Comparison of ENCODE assay signal across 34 cellular contexts in genomic region chr7:115631782-115632181, GRCh38.
DNase-seq lines count a peak whose midpoint lies in the region; ATAC-seq and TF ChIP-seq lines count a peak whose summit lies in the region.
"Had no signal": no experiment of that assay in that cellular context is flagged by ENCODE, and none has a peak within 500 bp of the region (broad histone marks: within the 10 kb centered on the region; RNA-seq: fewer than 3 reads in every experiment).

No MANE protein-coding gene starts in this region.

- DNase-seq in ACHN (peak; percentile 12), WTC11 (ENCODE audit: low spot score) (no peak), fibroblast of the aortic adventitia (ENCODE audit: low read depth) (peak; percentile 54), NCI-H526 treated with DMSO at 0.1 percent for 48 hours (lab: John Stamatoyannopoulos, UW) (no peak)
- DNase-seq: activated CD4-positive, alpha-beta T cell treated with anti-CD3 and anti-CD28 coated beads, Interleukin-2, amount 10 ng/mL, durations not matched to agents 24 days and 14 days; activated naive CD8-positive, alpha-beta T cell treated with anti-CD3 and anti-CD28 coated beads, Interleukin-2, amount 50 U/mL, for 24 hours; activated T-cell treated with anti-CD3 and anti-CD28 coated beads, Interleukin-2, amount 50 U/mL, for 24 hours; body of pancreas; COR-L47; DMS79 treated with DMSO at 0.1 percent for 48 hours; erythroblast; hippocampal formation; left cardiac atrium; mammary epithelial cell; MG63; NCI-H1417 treated with DMSO at 0.1 percent for 48 hours; NCI-H2081; NCI-H2227 treated with DMSO at 0.1 percent for 48 hours; NCI-H774; posterior cingulate gyrus; RPMI8226; stimulated activated CD4-positive, alpha-beta T cell treated with anti-CD3 and anti-CD28 coated beads, Interleukin-4, amount 100 ng/mL, for 24 hours; upper lobe of right lung had no signal

- no peak overlapping the region for H3K27ac Mint-ChIP-seq in WTC11
- H3K27ac Mint-ChIP-seq: activated CD4-positive, alpha-beta T cell treated with anti-CD3 and anti-CD28 coated beads, Interleukin-2, amount 10 ng/mL, durations not matched to agents 24 days and 14 days; activated naive CD8-positive, alpha-beta T cell treated with anti-CD3 and anti-CD28 coated beads, Interleukin-2, amount 50 U/mL, for 24 hours; activated T-cell treated with anti-CD3 and anti-CD28 coated beads, Interleukin-2, amount 50 U/mL, for 24 hours; stimulated activated effector memory CD8-positive, alpha-beta T cell treated with anti-CD3 and anti-CD28 coated beads, Interleukin-12 subunit alpha, Interleukin-12 subunit beta, amount 100 ng/mL, for 72 hours; T-helper 1 cell treated with Interleukin-12 subunit alpha and Interleukin-12 subunit beta and Interleukin-4 antibody, amounts not matched to agents 30 μg/mL and 1 μg/mL, for 36 hours had no signal

- no peaks in the 10 kb centered on the region for H3K27me3 Mint-ChIP-seq in WTC11 (ENCODE audit: low read depth)
- H3K27me3 Mint-ChIP-seq: activated CD4-positive, alpha-beta T cell treated with anti-CD3 and anti-CD28 coated beads, Interleukin-2, amount 10 ng/mL, durations not matched to agents 24 days and 14 days; activated naive CD8-positive, alpha-beta T cell treated with anti-CD3 and anti-CD28 coated beads, Interleukin-2, amount 50 U/mL, for 24 hours; activated T-cell treated with anti-CD3 and anti-CD28 coated beads, Interleukin-2, amount 50 U/mL, for 24 hours had no signal

- H3K27ac ChIP-seq in HEK293 (ENCODE audit: extremely low read depth, low read depth, low read length), result no peak overlapping the region
- H3K27ac ChIP-seq: BLaER1 treated with 17β-estradiol and CSF1 and Interleukin-3, amounts not matched to agents 10 nM and 100 nM; body of pancreas; gastroesophageal sphincter; SJSA1; upper lobe of right lung had no signal

- no peaks in the 10 kb centered on the region for H3K9me3 ChIP-seq in HEK293 (ENCODE audit: control insufficient read depth, insufficient read depth, low read depth, low read length)
- H3K9me3 ChIP-seq: BLaER1 treated with 17β-estradiol and CSF1 and Interleukin-3, amounts not matched to agents 10 nM and 100 nM; body of pancreas; gastroesophageal sphincter; MG63; SJSA1; upper lobe of right lung had no signal

- no peaks in the 10 kb centered on the region for H3K36me3 ChIP-seq in HEK293 (ENCODE audit: control insufficient read depth in 2 of 2, insufficient read depth in 1 of 2, low read length in 2 of 2)
- H3K36me3 ChIP-seq: BLaER1 treated with 17β-estradiol and CSF1 and Interleukin-3, amounts not matched to agents 10 nM and 100 nM; gastroesophageal sphincter; MG63; SJSA1; upper lobe of right lung had no signal

- ATAC-seq in WTC11 (peak; percentile 84), HG03521 (IDR thresholded peaks at IDR 0.05; ENCODE audit: unreplicated experiment) (no peak), HG02623 (IDR thresholded peaks at IDR 0.05; ENCODE audit: unreplicated experiment) (no peak), HG03460 (IDR thresholded peaks at IDR 0.05; ENCODE audit: unreplicated experiment) (no peak)
- ATAC-seq: activated naive CD8-positive, alpha-beta T cell treated with anti-CD3 and anti-CD28 coated beads, Interleukin-2, amount 50 U/mL, for 24 hours; body of pancreas; gastroesophageal sphincter; K562; left cardiac atrium; sciatic nerve; stimulated activated effector memory CD8-positive, alpha-beta T cell treated with anti-CD3 and anti-CD28 coated beads, Interleukin-12 subunit alpha, Interleukin-12 subunit beta, amount 100 ng/mL, for 72 hours; upper lobe of right lung had no signal

- POLR2A ChIA-PET in HEK293 (lab: Yijun Ruan, JAX) (no interaction called here), WTC11 (lab: Charles Lee) (no interaction called here)

- H3K36me3 Mint-ChIP-seq in WTC11, result no peaks in the 10 kb centered on the region
- H3K36me3 Mint-ChIP-seq: stimulated activated effector memory CD8-positive, alpha-beta T cell treated with anti-CD3 and anti-CD28 coated beads, Interleukin-12 subunit alpha, Interleukin-12 subunit beta, amount 100 ng/mL, for 72 hours had no signal

- CTCF ChIA-PET in HEK293 (lab: Yijun Ruan, JAX), result interaction anchor here (1.0 to 1.6 kb wide), 2 partner anchors 10 to 132 kb away, joined by 3 to 4 read pairs; no protein-coding TSS in a partner anchor
- CTCF ChIA-PET in WTC11 (lab: Charles Lee), result interaction anchor here (1.2 kb wide), 1 partner anchor 13 kb away, joined by 3 read pairs; no protein-coding TSS in a partner anchor

- H3K4me3 ChIP-seq in HEK293 (ENCODE audit: low read depth, low read length) (no peak overlapping the region), fibroblast of the aortic adventitia (ENCODE audit: low read depth, low read length) (no peak overlapping the region)
- H3K4me3 ChIP-seq: BLaER1 treated with 17β-estradiol and CSF1 and Interleukin-3, amounts not matched to agents 10 nM and 100 nM; body of pancreas; gastroesophageal sphincter; K562; MG63; SJSA1; upper lobe of right lung had no signal

- 0 out of 2 replicates have a peak, but pooled peaks cover 2% of the 10 kb centered on the region for H3K4me1 Mint-ChIP-seq in WTC11
- H3K4me1 Mint-ChIP-seq: activated CD4-positive, alpha-beta T cell treated with anti-CD3 and anti-CD28 coated beads, Interleukin-2, amount 10 ng/mL, durations not matched to agents 24 days and 14 days; activated naive CD8-positive, alpha-beta T cell treated with anti-CD3 and anti-CD28 coated beads, Interleukin-2, amount 50 U/mL, for 24 hours; stimulated activated effector memory CD8-positive, alpha-beta T cell treated with anti-CD3 and anti-CD28 coated beads, Interleukin-12 subunit alpha, Interleukin-12 subunit beta, amount 100 ng/mL, for 72 hours had no signal

- peaks cover 16% of the 10 kb centered on the region for H3K4me1 ChIP-seq in HEK293 (ENCODE audit: control insufficient read depth, insufficient read depth, low read length)
- H3K4me1 ChIP-seq: BLaER1 treated with 17β-estradiol and CSF1 and Interleukin-3, amounts not matched to agents 10 nM and 100 nM; gastroesophageal sphincter; SJSA1 had no signal

- 0 out of 2 replicates have a peak, but pooled peaks cover 5% of the 10 kb centered on the region for H3K9me3 Mint-ChIP-seq in WTC11
- H3K9me3 Mint-ChIP-seq: activated CD4-positive, alpha-beta T cell treated with anti-CD3 and anti-CD28 coated beads, Interleukin-2, amount 10 ng/mL, durations not matched to agents 24 days and 14 days; activated naive CD8-positive, alpha-beta T cell treated with anti-CD3 and anti-CD28 coated beads, Interleukin-2, amount 50 U/mL, for 24 hours; activated T-cell treated with anti-CD3 and anti-CD28 coated beads, Interleukin-2, amount 50 U/mL, for 24 hours; stimulated activated effector memory CD8-positive, alpha-beta T cell treated with anti-CD3 and anti-CD28 coated beads, Interleukin-12 subunit alpha, Interleukin-12 subunit beta, amount 100 ng/mL, for 72 hours; T-helper 1 cell treated with Interleukin-12 subunit alpha and Interleukin-12 subunit beta and Interleukin-4 antibody, amounts not matched to agents 30 μg/mL and 1 μg/mL, for 36 hours had no signal

- TF ChIP-seq CTCF in HEK293 (tag by site-specific recombination; IDR thresholded peaks at IDR 0.05) (no peak), WTC11 (IDR thresholded peaks at IDR 0.05) (peak; percentile 22; the same call in 1 of the 2 replicates), fibroblast of the aortic adventitia (IDR thresholded peaks at IDR 0.05; ENCODE audit: insufficient read depth, low read length) (no peak)

- H3K4me3 Mint-ChIP-seq in WTC11, result no peak overlapping the region
- H3K4me3 Mint-ChIP-seq: activated CD4-positive, alpha-beta T cell treated with anti-CD3 and anti-CD28 coated beads, Interleukin-2, amount 10 ng/mL, durations not matched to agents 24 days and 14 days; activated naive CD8-positive, alpha-beta T cell treated with anti-CD3 and anti-CD28 coated beads, Interleukin-2, amount 50 U/mL, for 24 hours; activated T-cell treated with anti-CD3 and anti-CD28 coated beads, Interleukin-2, amount 50 U/mL, for 24 hours; stimulated activated effector memory CD8-positive, alpha-beta T cell treated with anti-CD3 and anti-CD28 coated beads, Interleukin-12 subunit alpha, Interleukin-12 subunit beta, amount 100 ng/mL, for 72 hours; T-helper 1 cell treated with Interleukin-12 subunit alpha and Interleukin-12 subunit beta and Interleukin-4 antibody, amounts not matched to agents 30 μg/mL and 1 μg/mL, for 36 hours had no signal

- in situ Hi-C loops in ACHN (cut with HindIII; ENCODE audit: low pct_ligation_motif_present, low pct_unique_long_range_greater_than_20kb, low sequenced_read_pairs), result no loop called here

TF ChIP-seq in HEK293, 187 proteins besides CTCF, POLR2A, EP300 and RAD21:
- TF ChIP-seq ZNF530 (tag by site-specific recombination; IDR thresholded peaks at IDR 0.05; ENCODE audit: low read depth) (0 out of 2 replicates have a peak, but pooled peaks have one; percentile 64), ZNF274 (IDR thresholded peaks at IDR 0.05; ENCODE audit: low read length) (no peak), ZNF274 (tag by site-specific recombination; IDR thresholded peaks at IDR 0.05; ENCODE audit: borderline replicate concordance) (no peak), ZNF214 (tag by site-specific recombination; IDR thresholded peaks at IDR 0.05; ENCODE audit: borderline replicate concordance) (no peak), RBAK (tag by site-specific recombination; IDR thresholded peaks at IDR 0.05) (no peak), ZNF660 (tag by site-specific recombination; IDR thresholded peaks at IDR 0.05) (no peak), ZBTB17 (tag by site-specific recombination; IDR thresholded peaks at IDR 0.05) (no peak), BCL11A (tag by site-specific recombination; IDR thresholded peaks at IDR 0.05; ENCODE audit: low read depth) (no peak)
TF ChIP-seq in HEK293: peak in this region for 1.

TF ChIP-seq in WTC11, 78 proteins besides CTCF, POLR2A, EP300 and RAD21:
- TF ChIP-seq SMAD3 (CRISPR knock-in tag; IDR thresholded peaks at IDR 0.05; ENCODE audit: borderline replicate concordance) (no peak), SOX15 (CRISPR knock-in tag; IDR thresholded peaks at IDR 0.05) (no peak), MXD4 (CRISPR knock-in tag; IDR thresholded peaks at IDR 0.05; ENCODE audit: borderline replicate concordance) (no peak)

Comparison
In these comparisons a context has a peak if more than half of its experiments do, and no peak if none do; other contexts are left out.
1. DNase-seq: peak in ACHN (single experiment) and fibroblast of the aortic adventitia (single experiment); none in WTC11 (single experiment) and NCI-H526 treated with DMSO at 0.1 percent for 48 hours (single experiment).